ENCODE assay signal across 9 cellular contexts in genomic region chr5:53381-54174, GRCh38. TPM values are rescaled to one million over a fixed set of nuclear protein-coding genes. Genes with fewer than 3 reads are reported as not detected.
DNase-seq lines count a peak whose midpoint lies in the region; ATAC-seq, FAIRE-seq and TF ChIP-seq lines count a peak whose summit lies in the region.
"Had no signal": no experiment of that assay in that cellular context is flagged by ENCODE, and none has a peak within 500 bp of the region (broad histone marks: within the 10 kb centered on the region; RNA-seq: fewer than 3 reads in every experiment).

No MANE protein-coding gene starts in this region.

- H3K9me3 Mint-ChIP-seq in WTC11, result no peaks in the 10 kb centered on the region

- H3K4me3 ChIP-seq in BLaER1 treated with 17β-estradiol and CSF1 and Interleukin-3, amounts not matched to agents 10 nM and 100 nM, result peak overlapping the region; percentile 54 to 79 (median 66)
- H3K4me3 ChIP-seq in endothelial cell of umbilical vein (replicated peaks in 1 of 3; ENCODE audit: insufficient read depth in 1 of 3, low read depth in 1 of 3, low read length in 3 of 3) (peak overlapping the region in 1 of 3 experiments; percentile 33), neuron (ENCODE audit: low read length) (peak overlapping the region; percentile 81)

- CTCF ChIA-PET in WTC11 (lab: Charles Lee), result interaction anchor here (0.6 to 1.2 kb wide), 6 partner anchors 37 to 166 kb away, joined by 3 to 6 read pairs (median 5); partner anchors contain the start of gene PLEKHG4B
- CTCF ChIA-PET in endothelial cell of umbilical vein (lab: Charles Lee), result no interaction called here

- H3K9me3 ChIP-seq in BLaER1 treated with 17β-estradiol and CSF1 and Interleukin-3, amounts not matched to agents 10 nM and 100 nM (replicated peaks in 1 of 11), result peaks cover 0 to 4% (median 0%) of the 10 kb centered on the region in 11 experiments; a peak in 2 of 22 replicates
- no peaks in the 10 kb centered on the region for H3K9me3 ChIP-seq in endothelial cell of umbilical vein (replicated peaks; ENCODE audit: control insufficient read depth, insufficient read depth, low read length)
- peaks cover 11% of the 10 kb centered on the region for H3K9me3 ChIP-seq in neuron (ENCODE audit: low read length)

- peaks cover 54% of the 10 kb centered on the region for H3K27me3 Mint-ChIP-seq in WTC11 (ENCODE audit: low read depth)

- H3K4me3 Mint-ChIP-seq in WTC11, result peak overlapping the region; percentile 81

- H3K4me1 Mint-ChIP-seq in WTC11, result peaks cover 33% of the 10 kb centered on the region

- H3K36me3 Mint-ChIP-seq in WTC11, result peaks cover 5% of the 10 kb centered on the region; the same call in 1 of the 2 replicates

- intact Hi-C loops in endothelial cell of umbilical vein (cut with micrococcal nuclease), result no loop called here

- H3K36me3 ChIP-seq in BLaER1 treated with 17β-estradiol and CSF1 and Interleukin-3, amounts not matched to agents 10 nM and 100 nM, result no peaks in the 10 kb centered on the region
- no peaks in the 10 kb centered on the region for H3K36me3 ChIP-seq in endothelial cell of umbilical vein (ENCODE audit: control insufficient read depth in 2 of 2, extremely low read depth in 1 of 2, insufficient read depth in 2 of 2, low read length in 2 of 2)
- peaks cover 10% of the 10 kb centered on the region for H3K36me3 ChIP-seq in neuron (ENCODE audit: insufficient read depth, low read length)

- H3K4me2 ChIP-seq in BLaER1 treated with 17β-estradiol and CSF1 and Interleukin-3, amounts not matched to agents 10 nM and 100 nM, result peak overlapping the region; percentile 91 to 98 (median 95)
- H3K4me2 ChIP-seq in endothelial cell of umbilical vein (ENCODE audit: insufficient read depth, low read length), result peak overlapping the region; percentile 8

- peaks cover 4 to 16% (median 10%) of the 10 kb centered on the region in 10 experiments; a peak in 18 of 20 replicates for H3K4me1 ChIP-seq in BLaER1 treated with 17β-estradiol and CSF1 and Interleukin-3, amounts not matched to agents 10 nM and 100 nM
- H3K4me1 ChIP-seq in endothelial cell of umbilical vein (ENCODE audit: control insufficient read depth, extremely low read depth, insufficient read depth, low read length) (no peaks in the 10 kb centered on the region), neuron (ENCODE audit: insufficient read depth, low read length) (peaks cover 29% of the 10 kb centered on the region)

- H3K9ac ChIP-seq in BLaER1 treated with 17β-estradiol and CSF1 and Interleukin-3, amounts not matched to agents 10 nM and 100 nM, result peak overlapping the region; percentile 56 to 80 (median 70); a peak in 19 of 22 replicates
- no peak overlapping the region for H3K9ac ChIP-seq in endothelial cell of umbilical vein (replicated peaks; ENCODE audit: extremely low read depth, insufficient read depth, low read length)

- H3K27ac ChIP-seq in BLaER1 treated with 17β-estradiol and CSF1 and Interleukin-3, amounts not matched to agents 10 nM and 100 nM, result peak overlapping the region in 5 of 11 experiments; percentile 38 to 62 (median 51); a peak in 8 of 22 replicates
- H3K27ac ChIP-seq in endothelial cell of umbilical vein (ENCODE audit: insufficient read depth, low read depth, low read length), result no peak overlapping the region

- no peak for TF ChIP-seq POLR2A in endothelial cell of umbilical vein (IDR thresholded peaks at IDR 0.05; ENCODE audit: low read depth, low read length)

- H3K9me1 ChIP-seq in endothelial cell of umbilical vein (replicated peaks; ENCODE audit: control insufficient read depth, extremely low read depth, insufficient read depth, low read length), result no peaks in the 10 kb centered on the region

- ATAC-seq in WTC11 (peak; percentile 83), GM19023 (IDR thresholded peaks at IDR 0.05; ENCODE audit: unreplicated experiment) (no peak), GM19395 (IDR thresholded peaks at IDR 0.05; ENCODE audit: unreplicated experiment) (no peak)

- H4K20me1 ChIP-seq in BLaER1 treated with 17β-estradiol and CSF1 and Interleukin-3, amounts not matched to agents 10 nM and 100 nM, result peaks cover 0 to 19% (median 0%) of the 10 kb centered on the region in 11 experiments; a peak in 8 of 22 replicates
- no peaks in the 10 kb centered on the region for H4K20me1 ChIP-seq in endothelial cell of umbilical vein (replicated peaks; ENCODE audit: control insufficient read depth, extremely low read depth, insufficient read depth, low read length)

- H3K27ac Mint-ChIP-seq in WTC11, result no peak overlapping the region

- FAIRE-seq in endothelial cell of umbilical vein (lab: Jason Lieb, UNC), result no peak
- FAIRE-seq: endometrium had no signal

- no peak for TF ChIP-seq CTCF in WTC11 (IDR thresholded peaks at IDR 0.05)
- TF ChIP-seq CTCF in endothelial cell of umbilical vein (IDR thresholded peaks at IDR 0.05; ENCODE audit: extremely low read depth in 1 of 2, insufficient read depth in 1 of 2, low read depth in 1 of 2, low read length in 2 of 2), result no peak

- BruUV-seq in endothelial cell of umbilical vein (replicated peaks; lab: Mats Ljungman, UMichigan), result no TSS peak

- peak; percentile 73 for DNase-seq in NCI-H1105 (lab: John Stamatoyannopoulos, UW)
- peak; percentile 94 for DNase-seq in WTC11 (ENCODE audit: low spot score)
- DNase-seq in endothelial cell of umbilical vein (ENCODE audit: low read depth, low spot score), result no peak
- DNase-seq in SIG-M5 treated with dmso at 0.1 percent for 504 hours (lab: John Stamatoyannopoulos, UW; ENCODE audit: unreplicated experiment), result no peak

- no peaks in the 10 kb centered on the region for H3K79me2 ChIP-seq in endothelial cell of umbilical vein (ENCODE audit: control insufficient read depth, insufficient read depth, low read length)

- POLR2A ChIA-PET in WTC11 (lab: Charles Lee), result interaction anchor here (0.7 to 1.3 kb wide), 2 partner anchors 29 to 50 kb away, joined by 3 to 4 read pairs; no protein-coding TSS in a partner anchor
- POLR2A ChIA-PET in endothelial cell of umbilical vein (lab: Charles Lee), result no interaction called here

- H2AFZ ChIP-seq in endothelial cell of umbilical vein (ENCODE audit: low read depth, low read length) (no peak overlapping the region), neuron (ENCODE audit: low read depth, low read length) (peak overlapping the region; percentile 53)

- H3K27me3 ChIP-seq in BLaER1 treated with 17β-estradiol and CSF1 and Interleukin-3, amounts not matched to agents 10 nM and 100 nM, result peaks cover 0 to 15% (median 5%) of the 10 kb centered on the region in 11 experiments; a peak in 8 of 22 replicates
- H3K27me3 ChIP-seq in endothelial cell of umbilical vein (ENCODE audit: control insufficient read depth in 2 of 2, insufficient read depth in 2 of 2, low read length in 2 of 2), result peaks cover 2 to 11% of the 10 kb centered on the region in 2 experiments
- peaks cover 4% of the 10 kb centered on the region for H3K27me3 ChIP-seq in neuron (ENCODE audit: insufficient read depth, low read length)

- dilution Hi-C loops in endothelial cell of umbilical vein (cut with MboI; ENCODE audit: extremely low pct_ligation_motif_present, low sequenced_read_pairs), result no loop called here

TF ChIP-seq in WTC11, 78 proteins besides CTCF, POLR2A, EP300 and RAD21 (continues in another document):
- no peak for TF ChIP-seq ZBTB21 (CRISPR knock-in tag; IDR thresholded peaks at IDR 0.05; ENCODE audit: borderline replicate concordance)
- TF ChIP-seq ZNF121 (CRISPR knock-in tag; IDR thresholded peaks at IDR 0.05), result no peak
- TF ChIP-seq E2F5 (CRISPR knock-in tag; IDR thresholded peaks at IDR 0.05), result 0 out of 2 replicates have a peak, but pooled peaks have one; percentile 12
- TF ChIP-seq EMX1 (CRISPR knock-in tag; IDR thresholded peaks at IDR 0.05), result no peak
- TF ChIP-seq ELF4 (CRISPR knock-in tag; IDR thresholded peaks at IDR 0.05; ENCODE audit: low read depth), result no peak
- no peak for TF ChIP-seq ATF1 (CRISPR knock-in tag; IDR thresholded peaks at IDR 0.05)

TF ChIP-seq in endothelial cell of umbilical vein, 7 proteins besides CTCF, POLR2A, EP300 and RAD21:
- TF ChIP-seq EZH2 (IDR thresholded peaks at IDR 0.05; ENCODE audit: borderline replicate concordance, low read depth, low read length, severe bottlenecking) (no peak), GATA2 (IDR thresholded peaks at IDR 0.05; ENCODE audit: insufficient read depth, insufficient read length, low read depth, low read length) (no peak), POLR2AphosphoS5 (IDR thresholded peaks at IDR 0.05; ENCODE audit: insufficient read depth, low read depth, low read length) (no peak), MAX (IDR thresholded peaks at IDR 0.05; ENCODE audit: insufficient read depth, insufficient read length) (no peak), FOS (IDR thresholded peaks at IDR 0.05; ENCODE audit: borderline replicate concordance, insufficient read depth, low read length) (no peak), MYC (IDR thresholded peaks at IDR 0.05; ENCODE audit: low read depth, low read length) (no peak), JUN (IDR thresholded peaks at IDR 0.05; ENCODE audit: borderline replicate concordance, insufficient read depth, insufficient read length, low read depth) (no peak)
TF ChIP-seq in endothelial cell of umbilical vein: peak in this region for 0.

RNA-seq across cellular contexts. Expression of gene PLEKHG4B, which starts 38.4 kb away (rescaled TPM):
- 51.4 to 53.0 TPM (median 52.1 TPM) in 3 replicates for total RNA-seq in WTC11 (2021)
- total RNA-seq in endothelial cell of umbilical vein, result not detected in 2 replicates
- not detected in 2 replicates for polyA plus RNA-seq in endothelial cell of umbilical vein
- polyA plus RNA-seq in endothelial cell of umbilical vein (2011; cell fraction: cytosol; rRNA removed), result not detected in 2 replicates
- 0.07 TPM in 1 of 2 replicates, not detected in the other for polyA plus RNA-seq in endothelial cell of umbilical vein (2011; cell fraction: nucleus; rRNA removed)
- polyA plus RNA-seq in endothelial cell of umbilical vein (2012), result not detected in 2 replicates
- polyA minus RNA-seq in endothelial cell of umbilical vein, result not detected in 2 replicates
- polyA minus RNA-seq in endothelial cell of umbilical vein (2011; cell fraction: cytosol; rRNA and poly(A)+ RNA removed), result not detected
- polyA minus RNA-seq in endothelial cell of umbilical vein (2011; cell fraction: nucleus; rRNA and poly(A)+ RNA removed), result not detected in 2 replicates

Comparison
In these comparisons a context has a peak if more than half of its experiments do, and no peak if none do; other contexts are left out.
1. DNase-seq: peak in NCI-H1105 (single experiment) and WTC11 (single experiment); none in endothelial cell of umbilical vein (single experiment) and SIG-M5 treated with dmso at 0.1 percent for 504 hours (single experiment).
2. RNA of gene PLEKHG4B, which starts 38.4 kb away (total RNA-seq): 51.4 to 53.0 TPM in WTC11; not detected in endothelial cell of umbilical vein; every median in the first group is over 10 times any median in the second.